Comparison of ENCODE assay signal across 27 cellular contexts in the genomic region with DNA sequence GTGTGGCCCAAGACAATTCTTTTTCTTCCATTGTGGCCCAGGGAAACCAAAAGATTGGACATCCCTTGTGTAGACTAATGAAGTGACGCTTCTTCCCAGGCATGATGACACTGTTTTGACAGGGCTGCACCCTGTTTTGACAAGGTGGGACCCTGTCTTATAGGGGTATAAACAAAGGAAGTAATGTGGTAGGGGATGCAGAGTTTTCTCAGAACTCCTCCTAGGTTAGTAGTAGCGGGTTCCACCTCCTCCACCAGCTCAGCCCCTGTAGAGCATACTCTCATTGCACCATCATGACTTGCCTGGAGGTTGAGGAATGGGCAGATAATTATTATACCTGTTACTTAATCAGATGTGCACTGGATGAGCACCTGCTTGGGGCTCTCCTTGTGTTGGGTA.
A peak's percentile ranks its signal among the peaks of the same experiment; 100 is the strongest.
DNase-seq lines count a peak whose midpoint lies in the region; ATAC-seq, FAIRE-seq and TF ChIP-seq lines count a peak whose summit lies in the region.
"Had no signal": no experiment of that assay in that cellular context is flagged by ENCODE, and none has a peak within 500 bp of the region (broad histone marks: within the 10 kb centered on the region; RNA-seq: fewer than 3 reads in every experiment).

No MANE protein-coding gene starts in this region.

- no peak overlapping the region for H3K4me3 ChIP-seq in pancreas
- H3K4me3 ChIP-seq: BLaER1 treated with 17β-estradiol and CSF1 and Interleukin-3, amounts not matched to agents 10 nM and 100 nM; coronary artery; sigmoid colon; SK-N-MC had no signal

- no peak for TF ChIP-seq CTCF in WTC11 (IDR thresholded peaks at IDR 0.05)
- no peak for TF ChIP-seq CTCF in osteocyte (IDR thresholded peaks at IDR 0.05)
- TF ChIP-seq CTCF in pancreas (IDR thresholded peaks at IDR 0.05) = no peak

- no peaks in the 10 kb centered on the region for H3K27me3 ChIP-seq in pancreas
- H3K27me3 ChIP-seq: BLaER1 treated with 17β-estradiol and CSF1 and Interleukin-3, amounts not matched to agents 10 nM and 100 nM; sigmoid colon had no signal

- peaks cover 9 to 28% (median 12%) of the 10 kb centered on the region in 3 donors for H3K4me1 ChIP-seq in pancreas

- CTCF ChIA-PET in WTC11 (lab: Charles Lee) = interaction anchor here (0.6 kb wide), 1 partner anchor 1227 kb away, joined by 3 read pairs; no protein-coding TSS in a partner anchor

- intact Hi-C loops in pancreas (cut with DNase I) = no loop called here

- H3K27me3 Mint-ChIP-seq in activated T-cell treated with anti-CD3 and anti-CD28 coated beads, Interleukin-2, amount 50 U/mL, for 72 hours (ENCODE audit: low read depth) = no peaks in the 10 kb centered on the region
- H3K27me3 Mint-ChIP-seq in WTC11 (ENCODE audit: low read depth) = no peaks in the 10 kb centered on the region
- H3K27me3 Mint-ChIP-seq in osteocyte (ENCODE audit: unreplicated experiment) = no peaks in the 10 kb centered on the region
- H3K27me3 Mint-ChIP-seq: memory B cell, naive B cell had no signal

- no peaks in the 10 kb centered on the region for H3K36me3 Mint-ChIP-seq in activated T-cell treated with anti-CD3 and anti-CD28 coated beads, Interleukin-2, amount 50 U/mL, for 72 hours (ENCODE audit: insufficient read depth in 2 of 2)
- H3K36me3 Mint-ChIP-seq in WTC11 (no peaks in the 10 kb centered on the region), osteocyte (ENCODE audit: unreplicated experiment) (no peaks in the 10 kb centered on the region)
- H3K36me3 Mint-ChIP-seq: naive B cell had no signal

- H3K27ac Mint-ChIP-seq in activated T-cell treated with anti-CD3 and anti-CD28 coated beads, Interleukin-2, amount 50 U/mL, for 72 hours = peak overlapping the region; percentile 20
- H3K27ac Mint-ChIP-seq in WTC11 = peak overlapping the region; percentile 5; the same call in 1 of the 2 replicates
- H3K27ac Mint-ChIP-seq in osteocyte (ENCODE audit: unreplicated experiment) = peak overlapping the region; percentile 13

- FAIRE-seq in pancreas (lab: Jason Lieb, UNC) = no peak
- FAIRE-seq: endothelial cell of umbilical vein, HTR-8/SVneo, urothelium cell line had no signal

- no peak for DNase-seq in activated T-cell treated with anti-CD3 and anti-CD28 coated beads, Interleukin-2, amount 50 U/mL, for 72 hours
- no peak for DNase-seq in activated T-cell treated with anti-CD3 and anti-CD28 coated beads, Interleukin-2, amount 50 U/mL, for 48 hours
- DNase-seq in WTC11 (ENCODE audit: low spot score) (no peak), osteocyte (ENCODE audit: extremely low spot score, unreplicated experiment) (no peak), GF-D8 (lab: John Stamatoyannopoulos, UW) (no peak), pancreas (no peak)
- no peak for DNase-seq in effector CD8-positive, alpha-beta T cell (lab: John Stamatoyannopoulos, UW)
- DNase-seq: ACHN; activated CD8-positive, alpha-beta memory T cell treated with anti-CD3 and anti-CD28 coated beads, Interleukin-2, amount 50 U/mL, for 48 hours; DMS 273 treated with DMSO at 0.1 percent for 48 hours; GOT3; naive B cell; NCI-H2171; NCI-H524 treated with DMSO at 0.1 percent for 48 hours; RPMI8226; sigmoid colon; stimulated activated CD4-positive, alpha-beta T cell treated with anti-CD3 and anti-CD28 coated beads, Interleukin-15, amount 100 ng/mL, for 24 hours; T1000 had no signal

- peak; percentile 24 to 55 for ATAC-seq in activated T-cell treated with anti-CD3 and anti-CD28 coated beads, Interleukin-2, amount 50 U/mL, for 72 hours (replicated peaks in 1 of 2)
- no peak for ATAC-seq in WTC11
- ATAC-seq in pancreas = no peak

- H3K27ac ChIP-seq in cingulate gyrus (ENCODE audit: low read depth, low read length) (peak overlapping the region; percentile 80), pancreas (no peak overlapping the region)
- H3K27ac ChIP-seq: BLaER1 treated with 17β-estradiol and CSF1 and Interleukin-3, amounts not matched to agents 10 nM and 100 nM; coronary artery; KMS-11; SK-N-MC had no signal

- H3K4me3 Mint-ChIP-seq in activated T-cell treated with anti-CD3 and anti-CD28 coated beads, Interleukin-2, amount 50 U/mL, for 72 hours = peak overlapping the region; percentile 7 to 42
- H3K4me3 Mint-ChIP-seq in WTC11 (no peak overlapping the region), osteocyte (ENCODE audit: unreplicated experiment) (no peak overlapping the region)
- H3K4me3 Mint-ChIP-seq: memory B cell, naive B cell had no signal

- 98 to 99% methylated on average over 2 of the region's 2 CpGs for WGBS in pancreas, 2 donors

- H3K4me1 Mint-ChIP-seq in activated T-cell treated with anti-CD3 and anti-CD28 coated beads, Interleukin-2, amount 50 U/mL, for 72 hours (ENCODE audit: low read depth) = peaks cover 83% of the 10 kb centered on the region
- H3K4me1 Mint-ChIP-seq in WTC11 = peaks cover 62% of the 10 kb centered on the region
- peaks cover 55% of the 10 kb centered on the region for H3K4me1 Mint-ChIP-seq in osteocyte (ENCODE audit: unreplicated experiment)

- POLR2A ChIA-PET in WTC11 (lab: Charles Lee) = no interaction called here

- H3K9me3 Mint-ChIP-seq in activated T-cell treated with anti-CD3 and anti-CD28 coated beads, Interleukin-2, amount 50 U/mL, for 72 hours = no peaks in the 10 kb centered on the region
- no peaks in the 10 kb centered on the region for H3K9me3 Mint-ChIP-seq in WTC11
- no peaks in the 10 kb centered on the region for H3K9me3 Mint-ChIP-seq in osteocyte (ENCODE audit: unreplicated experiment)
- H3K9me3 Mint-ChIP-seq: memory B cell, naive B cell had no signal

- no peaks in the 10 kb centered on the region for H3K36me3 ChIP-seq in pancreas
- H3K36me3 ChIP-seq: sigmoid colon had no signal

- H3K9me3 ChIP-seq in pancreas = no peaks in the 10 kb centered on the region
- H3K9me3 ChIP-seq: sigmoid colon had no signal

TF ChIP-seq in WTC11, 78 proteins besides CTCF, POLR2A, EP300 and RAD21:
- TF ChIP-seq, protein P1, sequence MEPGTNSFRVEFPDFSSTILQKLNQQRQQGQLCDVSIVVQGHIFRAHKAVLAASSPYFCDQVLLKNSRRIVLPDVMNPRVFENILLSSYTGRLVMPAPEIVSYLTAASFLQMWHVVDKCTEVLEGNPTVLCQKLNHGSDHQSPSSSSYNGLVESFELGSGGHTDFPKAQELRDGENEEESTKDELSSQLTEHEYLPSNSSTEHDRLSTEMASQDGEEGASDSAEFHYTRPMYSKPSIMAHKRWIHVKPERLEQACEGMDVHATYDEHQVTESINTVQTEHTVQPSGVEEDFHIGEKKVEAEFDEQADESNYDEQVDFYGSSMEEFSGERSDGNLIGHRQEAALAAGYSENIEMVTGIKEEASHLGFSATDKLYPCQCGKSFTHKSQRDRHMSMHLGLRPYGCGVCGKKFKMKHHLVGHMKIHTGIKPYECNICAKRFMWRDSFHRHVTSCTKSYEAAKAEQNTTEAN (CRISPR knock-in tag; IDR thresholded peaks at IDR 0.05) = no peak
- TF ChIP-seq SMAD3 (CRISPR knock-in tag; IDR thresholded peaks at IDR 0.05; ENCODE audit: borderline replicate concordance) = no peak
- TF ChIP-seq HMGXB4 (CRISPR knock-in tag; IDR thresholded peaks at IDR 0.05) = no peak
- TF ChIP-seq ERG (CRISPR knock-in tag; IDR thresholded peaks at IDR 0.05) = no peak

Comparison
In these comparisons a context has a peak if more than half of its experiments do, and no peak if none do; other contexts are left out.
1. ATAC-seq: peak in activated T-cell treated with anti-CD3 and anti-CD28 coated beads, Interleukin-2, amount 50 U/mL, for 72 hours (2 of 2); none in WTC11 (single experiment) and pancreas (0 of 4).
2. H3K4me3 Mint-ChIP-seq: peak in activated T-cell treated with anti-CD3 and anti-CD28 coated beads, Interleukin-2, amount 50 U/mL, for 72 hours (2 of 2); none in WTC11 (single experiment) and osteocyte (single experiment).
3. Peak in every context shown above with its lines, with median percentiles within 50 percentile points of each other: H3K27ac Mint-ChIP-seq.